In genomic region chr10:131943021-131943814, GRCh38 we compare ENCODE assay signal across 9 cellular contexts. TPM values are rescaled to one million over a fixed set of nuclear protein-coding genes. Genes with fewer than 3 reads are reported as not detected.
DNase-seq lines count a peak whose midpoint lies in the region; ATAC-seq, FAIRE-seq and TF ChIP-seq lines count a peak whose summit lies in the region.
"Had no signal": no experiment of that assay in that cellular context is flagged by ENCODE, and none has a peak within 500 bp of the region (broad histone marks: within the 10 kb centered on the region; RNA-seq: fewer than 3 reads in every experiment).

No MANE protein-coding gene starts in this region.

- no peak for FAIRE-seq in RCC 7860 (lab: Jason Lieb, UNC)

- TF ChIP-seq EP300 in stomach (IDR thresholded peaks at IDR 0.05): no peak

- intact Hi-C loops in stomach (cut with DNase I; ENCODE audit: low total_unique reads): no loop called here

- no peaks in the 10 kb centered on the region for H3K9me3 Mint-ChIP-seq in activated naive CD4-positive, alpha-beta T cell treated with anti-CD3 and anti-CD28 coated beads, Interleukin-2, amount 50 U/mL, for 24 hours
- H3K9me3 Mint-ChIP-seq: brain had no signal

- peaks cover 12% of the 10 kb centered on the region for H3K4me1 Mint-ChIP-seq in activated naive CD4-positive, alpha-beta T cell treated with anti-CD3 and anti-CD28 coated beads, Interleukin-2, amount 50 U/mL, for 24 hours

- ATAC-seq in GM21360 (IDR thresholded peaks at IDR 0.05; ENCODE audit: unreplicated experiment) (no peak), HG03342 (IDR thresholded peaks at IDR 0.05; ENCODE audit: unreplicated experiment) (no peak)

- H3K27me3 ChIP-seq in WERI-Rb-1 (ENCODE audit: insufficient read depth, low read depth, severe bottlenecking): no peaks in the 10 kb centered on the region
- H3K27me3 ChIP-seq in hepatocyte: no peaks in the 10 kb centered on the region
- H3K27me3 ChIP-seq in stomach: no peaks in the 10 kb centered on the region

- no peak for TF ChIP-seq POLR2A in stomach (IDR thresholded peaks at IDR 0.05)

- H3K36me3 ChIP-seq in WERI-Rb-1 (peaks cover 43% of the 10 kb centered on the region), hepatocyte (replicated peaks; ENCODE audit: insufficient read depth, low read depth) (no peaks in the 10 kb centered on the region), stomach (peaks cover 42 to 92% (median 89%) of the 10 kb centered on the region in 4 donors)

- H3K27ac Mint-ChIP-seq in activated naive CD4-positive, alpha-beta T cell treated with anti-CD3 and anti-CD28 coated beads, Interleukin-2, amount 50 U/mL, for 24 hours: peak overlapping the region; percentile 65

- no peaks in the 10 kb centered on the region for H3K27me3 Mint-ChIP-seq in activated naive CD4-positive, alpha-beta T cell treated with anti-CD3 and anti-CD28 coated beads, Interleukin-2, amount 50 U/mL, for 24 hours
- H3K27me3 Mint-ChIP-seq: brain had no signal

- H3K9me3 ChIP-seq in WERI-Rb-1 (ENCODE audit: severe bottlenecking) (no peaks in the 10 kb centered on the region), hepatocyte (ENCODE audit: low read depth) (no peaks in the 10 kb centered on the region), stomach (no peaks in the 10 kb centered on the region)

- DNase-seq in activated naive CD4-positive, alpha-beta T cell (lab: John Stamatoyannopoulos, UW): no peak
- DNase-seq in WERI-Rb-1: peak; percentile 60
- DNase-seq in hepatocyte (ENCODE audit: low spot score): no peak
- DNase-seq in stomach: peak; percentile 29
- no peak for DNase-seq in RCC 7860 (ENCODE audit: low spot score)

- H3K4me2 ChIP-seq in hepatocyte: no peak overlapping the region

- H3K27ac ChIP-seq in WERI-Rb-1 (no peak overlapping the region), hepatocyte (no peak overlapping the region), stomach (no peak overlapping the region)

- H3K4me1 ChIP-seq in hepatocyte (ENCODE audit: insufficient read depth) (no peaks in the 10 kb centered on the region), stomach (peaks cover 0 to 11% (median 4%) of the 10 kb centered on the region in 4 donors)

- no peak overlapping the region for H3K4me3 ChIP-seq in WERI-Rb-1 (ENCODE audit: low read depth, low read length)
- H3K4me3 ChIP-seq in hepatocyte: no peak overlapping the region
- no peak overlapping the region for H3K4me3 ChIP-seq in stomach

- H4K20me1 ChIP-seq in hepatocyte (ENCODE audit: insufficient read depth, poor library complexity, severe bottlenecking): peaks cover 9% of the 10 kb centered on the region

- peak; percentile 93 for TF ChIP-seq CTCF in WERI-Rb-1 (IDR thresholded peaks at IDR 0.05; ENCODE audit: low read depth, low read length)
- peak; percentile 37 for TF ChIP-seq CTCF in hepatocyte (IDR thresholded peaks at IDR 0.05; ENCODE audit: poor library complexity)
- peak in 1 of 7 experiments; percentile 15 for TF ChIP-seq CTCF in stomach (IDR thresholded peaks at IDR 0.05)

- no peak overlapping the region for H3K4me3 Mint-ChIP-seq in activated naive CD4-positive, alpha-beta T cell treated with anti-CD3 and anti-CD28 coated beads, Interleukin-2, amount 50 U/mL, for 24 hours
- H3K4me3 Mint-ChIP-seq: brain had no signal

- peaks cover 7% of the 10 kb centered on the region for H3K79me2 ChIP-seq in hepatocyte

- H3K36me3 Mint-ChIP-seq in activated naive CD4-positive, alpha-beta T cell treated with anti-CD3 and anti-CD28 coated beads, Interleukin-2, amount 50 U/mL, for 24 hours: peaks cover 9% of the 10 kb centered on the region

- WGBS in hepatocyte (ENCODE audit: low lambda C conversion rate, missing lambda C conversion rate): 85% methylated on average over 11 of the region's 11 CpGs
- 76 to 86% (median 82%) methylated on average over 11 of the region's 11 CpGs for WGBS in stomach, 5 donors

- H3K9me2 ChIP-seq in hepatocyte (replicated peaks; ENCODE audit: insufficient read depth): no peaks in the 10 kb centered on the region

- no peak overlapping the region for H2AFZ ChIP-seq in hepatocyte

RNA-seq across cellular contexts. Expression of gene BNIP3, which starts 38.5 kb away (rescaled TPM):
- 93.2 and 112 TPM in 2 replicates for total RNA-seq in hepatocyte
- 82.4 and 89.5 TPM in 2 replicates for polyA plus RNA-seq in hepatocyte
- 10 to 100 TPM in 4 of 5 donors, 1 to 10 TPM in 1; 9.8 to 81.7 (median 21.5) TPM for total RNA-seq in stomach
- 10 to 100 TPM; 19.5 to 31.5 (median 22.5) TPM for polyA plus RNA-seq in stomach

RNA-seq across cellular contexts. Expression of gene PPP2R2D, which starts 42.4 kb away (rescaled TPM):
- total RNA-seq in hepatocyte (32.1 and 38.0 TPM in 2 replicates), stomach (10 to 100 TPM; 35.8 to 96.7 (median 43.7) TPM)
- polyA plus RNA-seq in hepatocyte (25.9 and 27.8 TPM in 2 replicates), stomach (10 to 100 TPM; 15.6 to 18.9 (median 17.7) TPM)

Comparison
In these comparisons a context has a peak if more than half of its experiments do, and no peak if none do; other contexts are left out.
1. DNase-seq: peak in WERI-Rb-1 (single experiment) and stomach (single experiment); none in activated naive CD4-positive, alpha-beta T cell (0 of 4), hepatocyte (single experiment) and RCC 7860 (single experiment).